17 cellular contexts compared by ENCODE assay signal in the genomic region with DNA sequence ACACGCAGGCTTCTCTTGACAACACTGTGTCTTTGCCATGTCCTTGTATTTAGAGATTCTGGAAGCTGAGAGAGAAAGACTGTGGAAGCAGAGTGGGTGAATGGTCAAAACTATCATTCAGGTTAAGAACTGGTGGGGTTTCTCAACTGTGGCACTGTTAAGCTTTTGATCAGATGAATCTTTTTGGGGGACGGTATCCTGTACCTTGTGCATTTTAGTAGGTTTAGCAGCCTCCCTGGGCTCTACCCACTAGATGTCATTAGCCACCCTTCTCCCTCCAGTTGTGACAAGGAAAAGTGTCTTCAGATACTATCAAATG. TPM values are rescaled to one million over a fixed set of nuclear protein-coding genes. Genes with fewer than 3 reads are reported as not detected.
DNase-seq lines count a peak whose midpoint lies in the region; ATAC-seq, FAIRE-seq and TF ChIP-seq lines count a peak whose summit lies in the region.
"Had no signal": no experiment of that assay in that cellular context is flagged by ENCODE, and none has a peak within 500 bp of the region (broad histone marks: within the 10 kb centered on the region; RNA-seq: fewer than 3 reads in every experiment).

No MANE protein-coding gene starts in this region.

- H3K27me3 ChIP-seq in cardiac muscle cell (no peaks in the 10 kb centered on the region), GM23248 (replicated peaks; ENCODE audit: insufficient read depth) (no peaks in the 10 kb centered on the region)
- H3K27me3 ChIP-seq: BE2C had no signal

- no peaks in the 10 kb centered on the region for H3K9me2 ChIP-seq in GM23248 (ENCODE audit: insufficient read depth)

- in situ Hi-C loops in GM23248 (cut with MboI): no loop called here

- no peak overlapping the region for H3K4me2 ChIP-seq in GM23248 (ENCODE audit: unreplicated experiment)

- no peaks in the 10 kb centered on the region for H3K9me3 ChIP-seq in cardiac muscle cell (ENCODE audit: low read depth)
- no peaks in the 10 kb centered on the region for H3K9me3 ChIP-seq in GM23248 (ENCODE audit: low read depth)
- H3K9me3 ChIP-seq in kidney (ENCODE audit: control insufficient read depth in 1 of 2, low read length in 2 of 2): no peaks in the 10 kb centered on the region
- H3K9me3 ChIP-seq: BE2C had no signal

- peaks cover 53% of the 10 kb centered on the region for H3K4me1 ChIP-seq in cardiac muscle cell (ENCODE audit: low read depth)
- peaks cover 12% of the 10 kb centered on the region for H3K4me1 ChIP-seq in GM23248 (ENCODE audit: insufficient read depth)
- peaks cover 10 to 23% of the 10 kb centered on the region in 2 donors for H3K4me1 ChIP-seq in kidney (ENCODE audit: control insufficient read depth in 1 of 2, insufficient read depth in 1 of 2, low read depth in 1 of 2, low read length in 2 of 2)

- ATAC-seq in left cardiac atrium (no peak), GM18909 (IDR thresholded peaks at IDR 0.05; ENCODE audit: poor library complexity, unreplicated experiment) (no peak)
- ATAC-seq: CD8-positive, alpha-beta T cell had no signal

- peaks cover 19% of the 10 kb centered on the region for H3F3A ChIP-seq in GM23248 (ENCODE audit: insufficient read depth)

- H3K27ac ChIP-seq in cardiac muscle cell (peak overlapping the region; percentile 99), 22Rv1 (peak overlapping the region; percentile 48), GM23248 (peak overlapping the region; percentile 44), kidney (ENCODE audit: low read depth in 2 of 2, low read length in 2 of 2) (peak overlapping the region; percentile 44 to 78)
- H3K27ac ChIP-seq: C4-2B had no signal

- H3K79me2 ChIP-seq in GM23248 (ENCODE audit: insufficient read depth): no peaks in the 10 kb centered on the region

- DNase-seq in cardiac muscle cell (ENCODE audit: low read depth in 1 of 2, low spot score in 1 of 2): no peak
- DNase-seq in left cardiac atrium: no peak
- no peak for DNase-seq in GM23248
- DNase-seq in kidney: no peak
- DNase-seq in NCI-H345 (lab: John Stamatoyannopoulos, UW): no peak
- DNase-seq: BE2C; CD8-positive, alpha-beta T cell; COR-L47; DMS153; DMS79 treated with DMSO at 0.1 percent for 48 hours; EL had no signal

- no peaks in the 10 kb centered on the region for H4K20me1 ChIP-seq in GM23248 (ENCODE audit: insufficient read depth)

- H3K9ac ChIP-seq in GM23248: no peak overlapping the region
- no peak overlapping the region for H3K9ac ChIP-seq in kidney (ENCODE audit: low read length in 2 of 2)

- TF ChIP-seq CTCF in cardiac muscle cell (IDR thresholded peaks at IDR 0.05; ENCODE audit: low read depth, low read length) (no peak), 22Rv1 (IDR thresholded peaks at IDR 0.05) (no peak), kidney (IDR thresholded peaks at IDR 0.05; ENCODE audit: borderline replicate concordance, extremely low read depth, insufficient read depth) (no peak)

- FAIRE-seq in kidney (lab: Jason Lieb, UNC): no peak
- FAIRE-seq: D721Med, G401.6, GM12891 had no signal

- H3K36me3 ChIP-seq in cardiac muscle cell (peaks cover 6% of the 10 kb centered on the region), GM23248 (ENCODE audit: low read depth) (no peaks in the 10 kb centered on the region), kidney (ENCODE audit: control insufficient read depth in 1 of 2, insufficient read depth in 2 of 2, low read length in 2 of 2) (peaks cover 2% of the 10 kb centered on the region in 2 donors)

- no peak overlapping the region for H2AFZ ChIP-seq in GM23248

- WGBS in GM23248 (ENCODE audit: low coverage in 1 of 2, low lambda C conversion rate in 2 of 2, missing lambda C conversion rate in 2 of 2), 2 experiments: 95% methylated on average over 2 of the region's 2 CpGs

- intact Hi-C loops in left cardiac atrium (cut with DNase I) (no loop called here), kidney (cut with DNase I) (no loop called here)

- no peak overlapping the region for H3K4me3 ChIP-seq in cardiac muscle cell
- no peak overlapping the region for H3K4me3 ChIP-seq in GM23248
- H3K4me3 ChIP-seq in kidney (ENCODE audit: low read length in 2 of 2): no peak overlapping the region

RNA-seq across cellular contexts. Expression of a gene that starts 39.4 kb away (rescaled TPM):
- 754 and 1,350 TPM in 2 replicates for total RNA-seq in cardiac muscle cell
- polyA plus RNA-seq in cardiac muscle cell: 665 and 1,094 TPM in 2 replicates
- total RNA-seq in left cardiac atrium: 100 to 1,000 TPM; 183 to 281 TPM
- 50.2 and 66.4 TPM in 2 replicates for total RNA-seq in GM23248 (2014; rRNA removed; shearing (Covaris generic))
- polyA plus RNA-seq in GM23248 (2016; fragmentation: Nextera tagmentation; extraction: Ambion mirVana): 108 and 116 TPM in 2 replicates
- total RNA-seq in kidney: 2,241 TPM
- 1,218 TPM for polyA plus RNA-seq in kidney (ENCODE audit: insufficient read depth, low read depth, low replicate concordance)

Comparison
In these comparisons a context has a peak if more than half of its experiments do, and no peak if none do; other contexts are left out.
1. H3K27ac ChIP-seq: peak in every context shown above with its lines; median percentile 99 in cardiac muscle cell; 61 in kidney; 48 in 22Rv1; 44 in GM23248.